1 cellular context compared by ENCODE assay signal in the genomic region with DNA sequence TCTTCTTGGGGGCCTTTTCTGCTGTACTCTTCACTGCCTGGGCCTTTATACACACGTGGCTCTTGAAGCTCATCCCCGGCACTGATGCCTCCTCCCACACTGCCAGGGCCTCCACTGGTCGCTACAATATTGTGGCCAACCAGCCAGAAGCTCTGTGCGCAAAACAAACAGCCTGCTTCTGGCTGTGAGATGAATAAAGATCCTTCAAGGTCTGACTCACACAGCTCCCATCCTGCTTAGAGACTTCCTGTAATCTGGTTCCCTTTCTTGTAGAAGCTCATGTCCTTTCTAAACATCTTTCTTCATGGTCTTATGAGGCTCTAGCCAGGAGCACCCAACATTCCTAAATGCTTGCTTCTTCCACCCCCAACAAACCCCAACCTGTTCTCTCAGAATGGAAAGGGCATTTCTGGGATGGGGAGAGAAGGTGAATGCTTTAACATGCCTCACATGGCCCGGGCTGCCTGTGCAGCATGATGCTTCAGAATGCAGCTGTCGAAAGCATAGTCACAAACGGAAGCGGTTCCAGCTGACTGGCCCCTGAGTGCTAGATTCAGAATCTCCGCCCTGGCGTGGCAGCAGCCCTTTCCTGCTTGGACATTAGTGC.
TF ChIP-seq lines count a peak whose summit lies in the region.

No MANE protein-coding gene starts in this region.

TF ChIP-seq in GM12878, 131 proteins besides CTCF, POLR2A, EP300 and RAD21 (continued from another document):
- TF ChIP-seq STAT3 (IDR thresholded peaks at IDR 0.05; ENCODE audit: low read depth, low read length) (no peak), NFXL1 (IDR thresholded peaks at IDR 0.05; ENCODE audit: borderline replicate concordance) (no peak), ZSCAN29 (IDR thresholded peaks at IDR 0.05) (no peak), SUPT20H (IDR thresholded peaks at IDR 0.05; ENCODE audit: borderline replicate concordance, control insufficient read depth, low read depth, low read length) (no peak), IRF4 (IDR thresholded peaks at IDR 0.05; ENCODE audit: low read depth, low read length) (no peak), SREBF1 (IDR thresholded peaks at IDR 0.05; ENCODE audit: low read length) (no peak), FOXK2 (IDR thresholded peaks at IDR 0.05) (no peak)
- TF ChIP-seq, protein P1, sequence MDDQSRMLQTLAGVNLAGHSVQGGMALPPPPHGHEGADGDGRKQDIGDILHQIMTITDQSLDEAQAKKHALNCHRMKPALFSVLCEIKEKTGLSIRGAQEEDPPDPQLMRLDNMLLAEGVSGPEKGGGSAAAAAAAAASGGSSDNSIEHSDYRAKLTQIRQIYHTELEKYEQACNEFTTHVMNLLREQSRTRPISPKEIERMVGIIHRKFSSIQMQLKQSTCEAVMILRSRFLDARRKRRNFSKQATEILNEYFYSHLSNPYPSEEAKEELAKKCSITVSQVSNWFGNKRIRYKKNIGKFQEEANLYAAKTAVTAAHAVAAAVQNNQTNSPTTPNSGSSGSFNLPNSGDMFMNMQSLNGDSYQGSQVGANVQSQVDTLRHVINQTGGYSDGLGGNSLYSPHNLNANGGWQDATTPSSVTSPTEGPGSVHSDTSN (IDR thresholded peaks at IDR 0.05; ENCODE audit: insufficient replicate concordance, low read depth, low read length): no peak
TF ChIP-seq in GM12878: peak in this region for 55.
